8 cellular contexts compared by ENCODE assay signal in genomic region chr10:103069453-103070331, GRCh38.
A peak's percentile ranks its signal among the peaks of the same experiment; 100 is the strongest.
DNase-seq lines count a peak whose midpoint lies in the region; ATAC-seq and TF ChIP-seq lines count a peak whose summit lies in the region.

No MANE protein-coding gene starts in this region.

- peak; percentile 63 for ATAC-seq in GM19351 (IDR thresholded peaks at IDR 0.05; ENCODE audit: unreplicated experiment)

- no peaks in the 10 kb centered on the region for H4K20me1 ChIP-seq in KMS-11 (ENCODE audit: insufficient read depth)

- H3K27me3 ChIP-seq in CD4-positive, alpha-beta memory T cell (ENCODE audit: insufficient read depth, low read length), result no peaks in the 10 kb centered on the region
- H3K27me3 ChIP-seq in KMS-11 (ENCODE audit: insufficient read depth, low read depth), result no peaks in the 10 kb centered on the region

- no peaks in the 10 kb centered on the region for H3K36me3 ChIP-seq in CD4-positive, alpha-beta memory T cell (ENCODE audit: insufficient read depth, low read length)
- no peaks in the 10 kb centered on the region for H3K36me3 ChIP-seq in KMS-11 (ENCODE audit: insufficient read depth)

- no peak overlapping the region for H3K9ac ChIP-seq in KMS-11

- peak; percentile 65 to 72 (median 70) for DNase-seq in CD4-positive, alpha-beta memory T cell
- DNase-seq in T-helper 2 cell, result peak; percentile 23 to 75 (median 50)
- peak; percentile 41 for DNase-seq in astrocyte of the cerebellum (ENCODE audit: low read depth)
- DNase-seq in immature natural killer cell, result peak; percentile 61 to 70 (median 69)
- peak; percentile 41 to 53 for DNase-seq in stimulated activated CD4-positive, alpha-beta T cell treated with anti-CD3 and anti-CD28 coated beads, Interleukin-15, amount 100 ng/mL, for 48 hours (ENCODE audit: low read depth in 2 of 2)
- no peak for DNase-seq in GOT3 (lab: John Stamatoyannopoulos, UW)

- CTCF ChIA-PET in CD4-positive, alpha-beta memory T cell (lab: Charles Lee; ENCODE audit: partially characterized antibody), result interaction anchor here (1.0 to 6.1 kb wide), 6 partner anchors 9 to 234 kb away, joined by 3 to 61 read pairs (median 4); partner anchors contain the start of genes CNNM2 and CYP17A1

- peak overlapping the region in 5 of 8 donors; percentile 1 to 61 (median 24) for H3K4me3 Mint-ChIP-seq in CD4-positive, alpha-beta memory T cell
- H3K4me3 Mint-ChIP-seq in immature natural killer cell, result peak overlapping the region in 2 of 5 donors; percentile 40 to 46

- in situ Hi-C loops in astrocyte of the cerebellum (cut with HindIII; ENCODE audit: low sequenced_read_pairs), result loop anchor here (25.0 kb wide), 1 partner anchor 157 kb away; the partner anchor contains the start of gene CNNM2

- no peak overlapping the region for H2AFZ ChIP-seq in KMS-11 (ENCODE audit: low read depth)

- H3K79me2 ChIP-seq in KMS-11 (ENCODE audit: insufficient read depth, low read depth), result no peaks in the 10 kb centered on the region

- peaks cover 8 to 11% of the 10 kb centered on the region in 2 donors for H3K36me3 Mint-ChIP-seq in CD4-positive, alpha-beta memory T cell
- H3K36me3 Mint-ChIP-seq in immature natural killer cell, result peaks cover under 1 to 9% (median 3%) of the 10 kb centered on the region in 3 donors

- no peak overlapping the region for H3K4me3 ChIP-seq in CD4-positive, alpha-beta memory T cell (ENCODE audit: low read length in 2 of 2)
- H3K4me3 ChIP-seq in KMS-11 (IDR thresholded peaks at IDR 0.05; ENCODE audit: insufficient read depth, low read depth, low read length) (no peak overlapping the region), astrocyte of the cerebellum (ENCODE audit: low read depth, low read length) (no peak overlapping the region)

- no peak overlapping the region for H3K27ac ChIP-seq in CD4-positive, alpha-beta memory T cell (ENCODE audit: low read depth, low read length)
- no peak overlapping the region for H3K27ac ChIP-seq in KMS-11

- intact Hi-C loops in CD4-positive, alpha-beta memory T cell (cut with micrococcal nuclease), result loop anchor here (1.0 kb wide), 2 partner anchors 152 to 175 kb away; no protein-coding TSS in a partner anchor

- POLR2A ChIA-PET in CD4-positive, alpha-beta memory T cell (lab: Charles Lee; ENCODE audit: partially characterized antibody), result interaction anchor here (1.5 to 2.8 kb wide), 2 partner anchors 13 to 153 kb away, joined by 3 to 21 read pairs; partner anchors contain the start of gene CNNM2

- peaks cover 14 to 31% (median 22%) of the 10 kb centered on the region in 4 donors for H3K4me1 Mint-ChIP-seq in CD4-positive, alpha-beta memory T cell
- H3K4me1 Mint-ChIP-seq in immature natural killer cell, result peaks cover 28 to 31% of the 10 kb centered on the region in 2 donors

- peak overlapping the region; percentile 46 to 79 (median 67) for H3K27ac Mint-ChIP-seq in CD4-positive, alpha-beta memory T cell
- H3K27ac Mint-ChIP-seq in immature natural killer cell, result peak overlapping the region; percentile 63 to 80 (median 74)

- H3K9me3 Mint-ChIP-seq in CD4-positive, alpha-beta memory T cell, result no peaks in the 10 kb centered on the region
- no peaks in the 10 kb centered on the region for H3K9me3 Mint-ChIP-seq in immature natural killer cell

- peaks cover 24% of the 10 kb centered on the region for H3K4me1 ChIP-seq in CD4-positive, alpha-beta memory T cell (ENCODE audit: insufficient read depth, low read length)
- H3K4me1 ChIP-seq in KMS-11 (ENCODE audit: low read depth, poor library complexity, severe bottlenecking), result peaks cover 14% of the 10 kb centered on the region

- H3K4me2 ChIP-seq in KMS-11, result 0 out of 2 replicates have a peak overlapping the region, but pooled peaks have one; percentile 1

- H3K27me3 Mint-ChIP-seq in CD4-positive, alpha-beta memory T cell, result no peaks in the 10 kb centered on the region
- H3K27me3 Mint-ChIP-seq in immature natural killer cell (ENCODE audit: low read depth in 3 of 3), result peaks cover 0 to 8% (median 2%) of the 10 kb centered on the region in 3 donors

- TF ChIP-seq CTCF in KMS-11 (conservative IDR thresholded peaks at IDR 0.05; ENCODE audit: low read depth, low read length), result peak; percentile 85
- peak; percentile 61 for TF ChIP-seq CTCF in astrocyte of the cerebellum (IDR thresholded peaks at IDR 0.05; ENCODE audit: low read depth, low read length, missing control alignments)

- H3K9me3 ChIP-seq in CD4-positive, alpha-beta memory T cell (ENCODE audit: control insufficient read depth in 1 of 2, low read length in 2 of 2), result no peaks in the 10 kb centered on the region
